7 cellular contexts compared by ENCODE assay signal in genomic region chr6:31734703-31735500, GRCh38. TPM values are rescaled to one million over a fixed set of nuclear protein-coding genes. Genes with fewer than 3 reads are reported as not detected.
DNase-seq lines count a peak whose midpoint lies in the region; ATAC-seq and TF ChIP-seq lines count a peak whose summit lies in the region.

No MANE protein-coding gene starts in this region.

- H3K4me1 Mint-ChIP-seq in stimulated activated naive CD8-positive, alpha-beta T cell treated with anti-CD3 and anti-CD28 coated beads, Interleukin-15, Interleukin-2, amounts not matched to agents 100 ng/mL and 50 ng/mL, for 24 hours (ENCODE audit: low read depth): peaks cover 66% of the 10 kb centered on the region

- no peaks in the 10 kb centered on the region for H3K27me3 Mint-ChIP-seq in stimulated activated naive CD8-positive, alpha-beta T cell treated with anti-CD3 and anti-CD28 coated beads, Interleukin-15, Interleukin-2, amounts not matched to agents 100 ng/mL and 50 ng/mL, for 24 hours

- H3K36me3 ChIP-seq in lower lobe of right lung: peaks cover 42% of the 10 kb centered on the region

- ATAC-seq in GM18520 (IDR thresholded peaks at IDR 0.05; ENCODE audit: unreplicated experiment): peak; percentile 25
- peak; percentile 66 for ATAC-seq in activated CD4-positive, CD25-positive, alpha-beta regulatory T cell treated with anti-CD3 and anti-CD28 coated beads, Interleukin-2, amount 50 U/mL, for 24 hours
- peak; percentile 5 to 35 for ATAC-seq in lower lobe of right lung

- peak overlapping the region; percentile 100 for H3K4me3 Mint-ChIP-seq in stimulated activated naive CD8-positive, alpha-beta T cell treated with anti-CD3 and anti-CD28 coated beads, Interleukin-15, Interleukin-2, amounts not matched to agents 100 ng/mL and 50 ng/mL, for 24 hours

- no peak for TF ChIP-seq CTCF in lower lobe of right lung (IDR thresholded peaks at IDR 0.05)

- peak overlapping the region; percentile 86 for H3K4me3 ChIP-seq in lower lobe of right lung

- peaks cover 55% of the 10 kb centered on the region for H3K36me3 Mint-ChIP-seq in stimulated activated naive CD8-positive, alpha-beta T cell treated with anti-CD3 and anti-CD28 coated beads, Interleukin-15, Interleukin-2, amounts not matched to agents 100 ng/mL and 50 ng/mL, for 24 hours (ENCODE audit: low read depth)

- H3K27ac ChIP-seq in lower lobe of right lung: peak overlapping the region; percentile 93

- DNase-seq in LoVo (ENCODE audit: low spot score) (peak; percentile 68), dermis blood vessel endothelial cell (peak; percentile 88), lower lobe of right lung (peak; percentile 60), cerebellar nuclear complex (lab: John Stamatoyannopoulos, UW) (no peak)

- no peaks in the 10 kb centered on the region for H3K9me3 ChIP-seq in lower lobe of right lung

- H3K4me1 ChIP-seq in lower lobe of right lung: peaks cover 75% of the 10 kb centered on the region

- H3K27ac Mint-ChIP-seq in stimulated activated naive CD8-positive, alpha-beta T cell treated with anti-CD3 and anti-CD28 coated beads, Interleukin-15, Interleukin-2, amounts not matched to agents 100 ng/mL and 50 ng/mL, for 24 hours: peak overlapping the region; percentile 80

- intact Hi-C loops in lower lobe of right lung (cut with DNase I): loop anchor here (10.0 kb wide), 1 partner anchor 100 kb away; no protein-coding TSS in a partner anchor

- H3K27me3 ChIP-seq in lower lobe of right lung (ENCODE audit: low read depth): no peaks in the 10 kb centered on the region

- no peaks in the 10 kb centered on the region for H3K9me3 Mint-ChIP-seq in stimulated activated naive CD8-positive, alpha-beta T cell treated with anti-CD3 and anti-CD28 coated beads, Interleukin-15, Interleukin-2, amounts not matched to agents 100 ng/mL and 50 ng/mL, for 24 hours

RNA-seq across cellular contexts. Expression of gene CLIC1, which starts 1.4 kb away (rescaled TPM):
- total RNA-seq in dermis blood vessel endothelial cell (543 and 615 TPM in 2 replicates), lower lobe of right lung (310 TPM)

RNA-seq across cellular contexts. Expression of gene MSH5, which starts 4.9 kb away (rescaled TPM):
- total RNA-seq in dermis blood vessel endothelial cell (7.1 and 8.5 TPM in 2 replicates), lower lobe of right lung (14.9 TPM)

RNA-seq across cellular contexts. Expression of gene DDAH2, which starts 5.8 kb away (rescaled TPM):
- total RNA-seq in dermis blood vessel endothelial cell (126 and 150 TPM in 2 replicates), lower lobe of right lung (67.0 TPM)

RNA-seq across cellular contexts. Expression of gene MPIG6B, which starts 11.7 kb away (rescaled TPM):
- total RNA-seq in dermis blood vessel endothelial cell: not detected in 2 replicates
- 2.6 TPM for total RNA-seq in lower lobe of right lung

RNA-seq across cellular contexts. Expression of gene LY6G6C, which starts 13.4 kb away (rescaled TPM):
- total RNA-seq in dermis blood vessel endothelial cell: not detected in 2 replicates
- total RNA-seq in lower lobe of right lung: not detected

Comparison
In these comparisons a context has a peak if more than half of its experiments do, and no peak if none do; other contexts are left out.
1. DNase-seq: peak in LoVo (single experiment), dermis blood vessel endothelial cell (single experiment) and lower lobe of right lung (single experiment); none in cerebellar nuclear complex (0 of 2).
2. Peak in every context shown above with its lines, with median percentiles within 50 percentile points of each other: ATAC-seq.